Comparison of ENCODE assay signal across 8 cellular contexts in the genomic region with DNA sequence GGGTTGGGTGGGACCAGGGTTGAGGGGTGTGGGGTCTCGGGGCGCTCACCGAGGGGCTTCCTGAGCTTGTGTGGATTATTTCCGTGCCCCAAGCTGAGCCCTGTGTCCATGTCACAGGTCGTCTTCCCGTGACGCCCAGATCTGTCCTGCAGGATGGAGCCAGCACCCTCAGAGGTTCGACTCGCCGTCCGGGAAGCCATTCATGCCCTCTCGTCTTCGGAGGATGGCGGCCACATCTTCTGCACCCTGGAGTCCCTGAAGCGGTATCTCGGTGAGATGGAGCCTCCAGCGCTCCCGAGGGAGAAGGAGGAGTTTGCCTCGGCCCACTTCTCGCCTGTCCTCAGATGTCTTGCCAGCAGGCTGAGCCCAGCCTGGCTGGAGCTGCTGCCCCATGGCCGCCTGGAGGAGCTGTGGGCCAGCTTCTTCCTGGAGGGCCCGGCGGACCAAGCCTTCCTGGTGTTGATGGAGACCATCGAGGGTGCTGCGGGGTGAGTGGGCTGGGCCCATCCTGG. TPM values are rescaled to one million over a fixed set of nuclear protein-coding genes. Genes with fewer than 3 reads are reported as not detected.
DNase-seq lines count a peak whose midpoint lies in the region; ATAC-seq and TF ChIP-seq lines count a peak whose summit lies in the region.

No MANE protein-coding gene starts in this region.

- H3K9me2 ChIP-seq in DOHH2 (replicated peaks; ENCODE audit: control insufficient read depth, low read length) = no peaks in the 10 kb centered on the region

- H3K27ac Mint-ChIP-seq in IgD-negative memory B cell = peak overlapping the region in 2 of 3 donors; percentile 86 to 90

- H3K4me1 Mint-ChIP-seq in IgD-negative memory B cell = peaks cover 10 to 12% (median 11%) of the 10 kb centered on the region in 3 donors

- no peaks in the 10 kb centered on the region for H3F3A ChIP-seq in DOHH2 (ENCODE audit: control insufficient read depth, insufficient read depth)

- intact Hi-C loops in ascending aorta (cut with DNase I) = loop anchor here (2.0 to 5.0 kb wide), 2 partner anchors 15 to 38 kb away; a partner anchor contains a TSS

- peaks cover 4% of the 10 kb centered on the region for H3K36me3 Mint-ChIP-seq in IgD-negative memory B cell

- H3K36me3 ChIP-seq in DOHH2 (ENCODE audit: control insufficient read depth, low read length) = peaks cover 45% of the 10 kb centered on the region
- H3K36me3 ChIP-seq in ascending aorta = peaks cover 27 to 38% of the 10 kb centered on the region in 2 donors

- ATAC-seq in GM18498 (IDR thresholded peaks at IDR 0.05; ENCODE audit: unreplicated experiment) = no peak
- ATAC-seq in GM21529 (IDR thresholded peaks at IDR 0.05; ENCODE audit: unreplicated experiment) = no peak

- H4K20me1 ChIP-seq in DOHH2 (ENCODE audit: control insufficient read depth, insufficient read depth, low read depth, low read length) = no peaks in the 10 kb centered on the region

- no peaks in the 10 kb centered on the region for H3K9me3 Mint-ChIP-seq in IgD-negative memory B cell

- H3K4me3 ChIP-seq in DOHH2 (ENCODE audit: low read length) (peak overlapping the region; percentile 86), ascending aorta (peak overlapping the region; percentile 78 to 93), iPS-18c (ENCODE audit: insufficient read depth, low read depth, low read length) (peak overlapping the region; percentile 91)

- H3K9me3 ChIP-seq in DOHH2 (ENCODE audit: control insufficient read depth, insufficient read depth, low read length) (no peaks in the 10 kb centered on the region), ascending aorta (no peaks in the 10 kb centered on the region), iPS-18c (ENCODE audit: control insufficient read depth, insufficient read depth, low read length) (no peaks in the 10 kb centered on the region)

- DNase-seq in ascending aorta (ENCODE audit: low spot score in 2 of 2) (peak in 1 of 2 donors; percentile 80), smooth muscle cell of the brain vasculature (ENCODE audit: low read depth, low spot score) (peak; percentile 53), DMS153 treated with DMSO at 0.1 percent for 48 hours (lab: John Stamatoyannopoulos, UW; ENCODE audit: unreplicated experiment) (no peak)

- H3K4me2 ChIP-seq in DOHH2 (ENCODE audit: low read length) = peak overlapping the region; percentile 68

- peak overlapping the region; percentile 85 to 99 (median 90) for H3K4me3 Mint-ChIP-seq in IgD-negative memory B cell

- peaks cover 49% of the 10 kb centered on the region for H3K79me2 ChIP-seq in DOHH2 (ENCODE audit: control insufficient read depth, low read length)

- H3K4me1 ChIP-seq in DOHH2 (ENCODE audit: control insufficient read depth, low read length) (peaks cover 21% of the 10 kb centered on the region), ascending aorta (peaks cover 3 to 9% of the 10 kb centered on the region in 2 donors)

- H3K27me3 ChIP-seq in DOHH2 (ENCODE audit: control insufficient read depth, low read length) (no peaks in the 10 kb centered on the region), ascending aorta (no peaks in the 10 kb centered on the region)

- H3K27me3 Mint-ChIP-seq in IgD-negative memory B cell = no peaks in the 10 kb centered on the region

- H3K27ac ChIP-seq in DOHH2 (ENCODE audit: low read depth, low read length) = peak overlapping the region; percentile 49; the same call in 1 of the 2 replicates
- H3K27ac ChIP-seq in ascending aorta = peak overlapping the region in 1 of 2 donors; percentile 93

- TF ChIP-seq CTCF in DOHH2 (IDR thresholded peaks at IDR 0.05; ENCODE audit: low read depth, low read length, poor library complexity, severe bottlenecking) = no peak
- TF ChIP-seq CTCF in ascending aorta (IDR thresholded peaks at IDR 0.05) = peak; percentile 53 to 65 (median 58)

RNA-seq across cellular contexts. Expression of a gene that starts 1.0 kb away (rescaled TPM):
- 37.4 TPM for polyA plus RNA-seq in IgD-negative memory B cell
- 110 TPM for total RNA-seq in ascending aorta

RNA-seq across cellular contexts. Expression of a gene that starts 5.4 kb away (rescaled TPM):
- not detected for polyA plus RNA-seq in IgD-negative memory B cell
- total RNA-seq in ascending aorta = not detected

RNA-seq across cellular contexts. Expression of a gene that starts 19.4 kb away (rescaled TPM):
- polyA plus RNA-seq in IgD-negative memory B cell = 102 TPM
- 108 TPM for total RNA-seq in ascending aorta

RNA-seq across cellular contexts. Expression of a gene that starts 39.3 kb away (rescaled TPM):
- polyA plus RNA-seq in IgD-negative memory B cell = 2.9 TPM
- 145 TPM for total RNA-seq in ascending aorta

RNA-seq across cellular contexts. Expression of a gene that starts 49.8 kb away (rescaled TPM):
- 1.5 TPM for polyA plus RNA-seq in IgD-negative memory B cell
- not detected for total RNA-seq in ascending aorta
